9 cellular contexts compared by ENCODE assay signal in the genomic region with DNA sequence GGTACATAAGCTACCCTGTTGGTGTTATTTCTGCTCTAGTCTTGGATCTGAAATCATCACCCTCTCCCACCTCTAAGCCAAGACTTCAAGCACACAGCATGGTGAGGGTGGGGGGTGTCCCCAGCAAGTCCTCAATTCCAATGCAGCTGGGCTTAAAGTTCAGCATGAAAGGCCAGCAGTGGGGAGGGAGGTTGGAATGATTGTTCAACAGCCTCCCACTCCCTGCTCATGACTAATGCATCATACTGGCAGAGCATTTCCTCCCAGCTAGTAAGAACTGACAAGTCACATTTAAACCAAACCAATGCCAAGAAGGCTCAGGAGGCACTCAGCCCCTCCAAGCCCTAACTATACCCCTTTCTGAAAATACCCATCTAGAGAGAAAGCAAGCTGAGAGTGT. TPM values are rescaled to one million over a fixed set of nuclear protein-coding genes. Genes with fewer than 3 reads are reported as not detected.
DNase-seq lines count a peak whose midpoint lies in the region; TF ChIP-seq lines count a peak whose summit lies in the region.
"Had no signal": no experiment of that assay in that cellular context is flagged by ENCODE, and none has a peak within 500 bp of the region (broad histone marks: within the 10 kb centered on the region; RNA-seq: fewer than 3 reads in every experiment).

No MANE protein-coding gene starts in this region.

- intact Hi-C loops in Caco-2 (cut with micrococcal nuclease; ENCODE audit: unreplicated experiment), result no loop called here

- H3K9ac ChIP-seq in smooth muscle cell (ENCODE audit: low read depth), result peak overlapping the region; percentile 3

- no TSS peak for BruUV-seq in Caco-2 (replicated peaks; lab: Mats Ljungman, UMichigan)

- no peaks in the 10 kb centered on the region for H3K79me2 ChIP-seq in smooth muscle cell (ENCODE audit: low read depth)

- H3K36me3 ChIP-seq in SJSA1 (no peaks in the 10 kb centered on the region), smooth muscle cell (ENCODE audit: low read depth) (no peaks in the 10 kb centered on the region), Caco-2 (ENCODE audit: control insufficient read depth, insufficient read depth, low read length) (no peaks in the 10 kb centered on the region)
- H3K36me3 ChIP-seq: thyroid gland had no signal

- no peaks in the 10 kb centered on the region for H3K4me1 Mint-ChIP-seq in Caco-2 (ENCODE audit: low read depth, unreplicated experiment)

- no peak overlapping the region for H3K27ac Mint-ChIP-seq in Caco-2 (ENCODE audit: unreplicated experiment)

- H3K4me3 Mint-ChIP-seq in Caco-2 (ENCODE audit: unreplicated experiment), result no peak overlapping the region

- H3K36me3 Mint-ChIP-seq in Caco-2 (ENCODE audit: insufficient read depth, unreplicated experiment), result no peaks in the 10 kb centered on the region

- CTCF ChIA-PET in Caco-2 (lab: Charles Lee), result no interaction called here

- H3K27ac ChIP-seq in SJSA1 (peak overlapping the region; percentile 94), cingulate gyrus (ENCODE audit: low read depth, low read length) (peak overlapping the region; percentile 19), smooth muscle cell (ENCODE audit: low read depth) (peak overlapping the region; percentile 78)
- H3K27ac ChIP-seq: thyroid gland had no signal

- no peaks in the 10 kb centered on the region for H3K27me3 ChIP-seq in SJSA1 (replicated peaks)
- H3K27me3 ChIP-seq in smooth muscle cell (ENCODE audit: low read depth), result no peaks in the 10 kb centered on the region
- H3K27me3 ChIP-seq in Caco-2 (replicated peaks; ENCODE audit: control insufficient read depth, insufficient read depth, low read length), result no peaks in the 10 kb centered on the region
- H3K27me3 ChIP-seq: thyroid gland had no signal

- H3K27me3 Mint-ChIP-seq in Caco-2 (ENCODE audit: insufficient read depth, unreplicated experiment), result no peaks in the 10 kb centered on the region

- POLR2A ChIA-PET in Caco-2 (lab: Charles Lee), result no interaction called here

- H3K4me1 ChIP-seq in SJSA1 (replicated peaks) (peaks cover 36% of the 10 kb centered on the region), smooth muscle cell (ENCODE audit: low read depth) (no peaks in the 10 kb centered on the region), Caco-2 (no peaks in the 10 kb centered on the region)
- H3K4me1 ChIP-seq: thyroid gland had no signal

- H3K4me2 ChIP-seq in smooth muscle cell, result peak overlapping the region; percentile 26

- no peaks in the 10 kb centered on the region; the same call in 1 of the 2 replicates for H3K9me3 ChIP-seq in SJSA1 (replicated peaks)
- H3K9me3 ChIP-seq in smooth muscle cell (replicated peaks; ENCODE audit: low read depth), result no peaks in the 10 kb centered on the region
- no peaks in the 10 kb centered on the region for H3K9me3 ChIP-seq in Caco-2
- H3K9me3 ChIP-seq: thyroid gland had no signal

- DNase-seq in CD1c-positive myeloid dendritic cell (ENCODE audit: extremely low spot score) (peak; percentile 85), SJSA1 (ENCODE audit: low read depth in 1 of 2, low spot score in 2 of 2) (peak; percentile 78 to 81), smooth muscle cell (lab: John Stamatoyannopoulos, UW; ENCODE audit: unreplicated experiment) (no peak), NCI-H748 treated with DMSO at 0.1 percent for 48 hours (lab: John Stamatoyannopoulos, UW) (no peak), Caco-2 (no peak), MV-4-11 (lab: John Stamatoyannopoulos, UW) (no peak), KG1 (lab: John Stamatoyannopoulos, UW) (no peak)
- DNase-seq: thyroid gland had no signal

- no peak for TF ChIP-seq CTCF in smooth muscle cell (IDR thresholded peaks at IDR 0.05; ENCODE audit: borderline replicate concordance, insufficient read depth, poor library complexity, severe bottlenecking)
- TF ChIP-seq CTCF in Caco-2 (IDR thresholded peaks at IDR 0.05; ENCODE audit: insufficient read depth in 1 of 2, low read depth in 1 of 2, low read length in 1 of 2, severe bottlenecking in 1 of 2, unreplicated experiment in 1 of 2), result no peak

- H2AFZ ChIP-seq in smooth muscle cell (ENCODE audit: low read depth), result no peak overlapping the region

- H3K4me3 ChIP-seq in SJSA1 (no peak overlapping the region), smooth muscle cell (no peak overlapping the region), Caco-2 (ENCODE audit: low read depth, low read length) (no peak overlapping the region)
- H3K4me3 ChIP-seq: thyroid gland had no signal

- H3K9me3 Mint-ChIP-seq in Caco-2 (ENCODE audit: unreplicated experiment), result no peaks in the 10 kb centered on the region

- H4K20me1 ChIP-seq in smooth muscle cell (ENCODE audit: low read depth), result no peaks in the 10 kb centered on the region

- no peaks in the 10 kb centered on the region for H3F3A ChIP-seq in smooth muscle cell (ENCODE audit: low read depth)

RNA-seq across cellular contexts. Expression of a gene that starts 50.1 kb away (rescaled TPM):
- total RNA-seq in SJSA1 (2014; rRNA removed; shearing (Covaris generic)), result 7.8 and 8.3 TPM in 2 replicates
- total RNA-seq in smooth muscle cell (8.2 and 12.9 TPM in 2 replicates), Caco-2 (2022) (5.2 and 5.5 TPM in 2 replicates)
- 3.2 and 4.8 TPM in 2 replicates for polyA plus RNA-seq in smooth muscle cell

Comparison
In these comparisons a context has a peak if more than half of its experiments do, and no peak if none do; other contexts are left out.
1. DNase-seq: peak in CD1c-positive myeloid dendritic cell (single experiment) and SJSA1 (2 of 2); none in smooth muscle cell (single experiment), NCI-H748 treated with DMSO at 0.1 percent for 48 hours (single experiment), Caco-2 (0 of 2), MV-4-11 (single experiment) and KG1 (single experiment).
2. H3K27ac ChIP-seq: peak in every context shown above with its lines; median percentile 94 in SJSA1; 78 in smooth muscle cell; 19 in cingulate gyrus.